Comparison of ENCODE assay signal across 2 cellular contexts in the genomic region with DNA sequence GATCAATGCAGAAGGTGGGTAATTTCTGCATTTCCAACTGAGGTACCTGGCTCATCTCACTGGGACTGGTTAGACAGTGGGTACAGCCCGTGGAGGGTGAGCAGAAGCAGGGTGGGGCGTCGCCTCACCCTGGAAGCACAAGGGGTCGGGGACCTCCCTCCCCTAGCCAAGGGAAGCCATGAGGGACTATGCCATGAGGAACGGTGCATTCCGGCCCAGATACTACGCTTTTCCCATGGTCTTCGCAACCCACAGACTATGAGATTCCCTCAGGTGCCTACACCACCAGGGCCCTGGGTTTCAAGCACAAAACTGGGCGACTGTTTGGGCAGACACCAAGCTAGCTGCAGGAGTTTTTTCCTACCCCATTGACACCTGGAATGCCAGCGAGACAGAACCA.
A peak's percentile ranks its signal among the peaks of the same experiment; 100 is the strongest.
DNase-seq lines count a peak whose midpoint lies in the region; TF ChIP-seq lines count a peak whose summit lies in the region.
"Not testable (repeated sequence)": the region's sequence is repeated elsewhere in the genome, so short reads cannot be mapped to it uniquely, and the experiment has no call there.

No MANE protein-coding gene starts in this region.

- not testable (repeated sequence) for H3K27me3 Mint-ChIP-seq in chondrocyte (ENCODE audit: low read depth)

- H3K27ac Mint-ChIP-seq in chondrocyte (ENCODE audit: unreplicated experiment): not testable (repeated sequence)

- not testable (repeated sequence) for H3K36me3 Mint-ChIP-seq in chondrocyte (ENCODE audit: low read depth)

- H3K4me1 Mint-ChIP-seq in chondrocyte (ENCODE audit: low read depth): not testable (repeated sequence)

- not testable (repeated sequence) for H3K4me3 Mint-ChIP-seq in chondrocyte (ENCODE audit: unreplicated experiment)

- intact Hi-C loops in spleen (cut with DNase I; ENCODE audit: low total_unique reads): not testable (repeated sequence)

- 79 to 97% (median 89%) methylated on average over 4 to 10 of the region's 10 CpGs for WGBS in spleen, 5 donors

- TF ChIP-seq POLR2A in spleen (IDR thresholded peaks at IDR 0.05): not testable (repeated sequence)

- not testable (repeated sequence) for H3K4me1 ChIP-seq in spleen

- H3K27me3 ChIP-seq in spleen (replicated peaks in 1 of 7): not testable (repeated sequence)

- not testable (repeated sequence) for TF ChIP-seq CTCF in chondrocyte (IDR thresholded peaks at IDR 0.05); spleen (IDR thresholded peaks at IDR 0.05 in 8 of 11, conservative IDR thresholded peaks at IDR 0.05 in 3 of 11)

- H3K36me3 ChIP-seq in spleen: not testable (repeated sequence)

- H3K9me3 ChIP-seq in spleen: not testable (repeated sequence)

- H3K9me3 Mint-ChIP-seq in chondrocyte (ENCODE audit: low read depth): not testable (repeated sequence)

- H3K27ac ChIP-seq in spleen: not testable (repeated sequence)

- peak; percentile 30 for DNase-seq in chondrocyte (ENCODE audit: low spot score)
- DNase-seq in spleen: peak; percentile 53

- H3K4me3 ChIP-seq in spleen: not testable (repeated sequence)
